ENCODE assay signal across 35 cellular contexts in genomic region chrX:131279197-131279596, GRCh38. TPM values are rescaled to one million over a fixed set of nuclear protein-coding genes. Genes with fewer than 3 reads are reported as not detected.
"Had no signal": no experiment of that assay in that cellular context is flagged by ENCODE, and none has a peak within 500 bp of the region (broad histone marks: within the 10 kb centered on the region; RNA-seq: fewer than 3 reads in every experiment).

No MANE protein-coding gene starts in this region.

- DNase-seq: activated B cell treated with CpG ODN at 0.5 μM for 24 hours; activated CD4-positive, alpha-beta memory T cell treated with anti-CD3 and anti-CD28 coated beads for 36 hours; activated CD4-positive, alpha-beta T cell treated with anti-CD3 and anti-CD28 coated beads for 4 hours; activated CD4-positive, alpha-beta T cell treated with anti-CD3 and anti-CD28 coated beads, Interleukin-2, amount 10 ng/mL, durations not matched to agents 24 days and 14 days; activated CD4-positive, alpha-beta T cell treated with anti-CD3 and anti-CD28 coated beads, Interleukin-2, amount 50 U/mL, for 1 hour; activated CD4-positive, alpha-beta T cell treated with anti-CD3 and anti-CD28 coated beads, Interleukin-2, amount 50 U/mL, for 4 hours; activated CD4-positive, CD25-positive, alpha-beta regulatory T cell treated with anti-CD3 and anti-CD28 coated beads, Interleukin-2, amount 50 U/mL, for 72 hours; activated CD8-positive, alpha-beta memory T cell treated with anti-CD3 and anti-CD28 coated beads, Interleukin-2, amount 50 U/mL, for 4 hours; activated CD8-positive, alpha-beta T cell treated with anti-CD3 and anti-CD28 coated beads for 36 hours; activated effector memory CD4-positive, alpha-beta T cell treated with anti-CD3 and anti-CD28 coated beads, Interleukin-2, amount 50 U/mL, for 16 hours; activated gamma-delta T cell treated with Interleukin-2 at 50 U/mL for 16 hours; activated naive CD4-positive, alpha-beta T cell; activated naive CD4-positive, alpha-beta T cell treated with anti-CD3 and anti-CD28 coated beads for 36 hours; activated naive CD4-positive, alpha-beta T cell treated with anti-CD3 and anti-CD28 coated beads, Interleukin-2, amount 50 U/mL, for 16 hours; activated naive CD8-positive, alpha-beta T cell treated with anti-CD3 and anti-CD28 coated beads for 36 hours; activated T-cell treated with anti-CD3 and anti-CD28 coated beads for 4 hours; activated T-cell treated with anti-CD3 and anti-CD28 coated beads, Interleukin-2, amount 50 U/mL, for 1 hour; activated T-cell treated with anti-CD3 and anti-CD28 coated beads, Interleukin-2, amount 50 U/mL, for 4 hours; activated T-cell treated with anti-CD3 and anti-CD28 coated beads, Interleukin-2, amount 50 U/mL, for 72 hours; adrenal gland; amniotic stem cell; aorta; body of pancreas; brain microvascular endothelial cell; central memory CD4-positive, alpha-beta T cell; T-helper 2 cell; T-helper 9 cell had no signal

- H3K27me3 ChIP-seq: body of pancreas, brain microvascular endothelial cell had no signal

- H3K9me3 ChIP-seq: adrenal gland, body of pancreas, breast epithelium had no signal

- H3K4me1 ChIP-seq: adrenal gland, body of pancreas, breast epithelium had no signal

- H3K4me3 Mint-ChIP-seq: activated B cell treated with CpG ODN at 0.5 μM for 24 hours; activated CD4-positive, alpha-beta memory T cell treated with anti-CD3 and anti-CD28 coated beads for 36 hours; activated CD4-positive, alpha-beta T cell treated with anti-CD3 and anti-CD28 coated beads, Interleukin-2, amount 10 ng/mL, durations not matched to agents 24 days and 14 days; activated CD8-positive, alpha-beta T cell treated with anti-CD3 and anti-CD28 coated beads for 36 hours; activated naive CD4-positive, alpha-beta T cell treated with anti-CD3 and anti-CD28 coated beads for 36 hours; activated naive CD8-positive, alpha-beta T cell treated with anti-CD3 and anti-CD28 coated beads for 36 hours; activated T-cell treated with anti-CD3 and anti-CD28 coated beads, Interleukin-2, amount 50 U/mL, for 4 hours; activated T-cell treated with anti-CD3 and anti-CD28 coated beads, Interleukin-2, amount 50 U/mL, for 72 hours; activated T-helper 1 cell treated with anti-CD3 and anti-CD28 coated beads, Interleukin-12 subunit alpha, Interleukin-12 subunit beta, Interleukin-2, Interleukin-4 antibody, amounts not matched to agents 30 ng/mL and 10 ng/mL and 1 ng/mL, durations not matched to agents 14 hours and 24 hours and 36 hours; activated T-helper 17 cell treated with anti-CD3 and anti-CD28 coated beads, Interleukin-2, amount 50 U/mL, for 72 hours; T-helper 1 cell treated with Interleukin-12 subunit alpha and Interleukin-12 subunit beta and Interleukin-4 antibody, amounts not matched to agents 30 μg/mL and 1 μg/mL, for 36 hours; T-helper 2 cell treated with Interferon-gamma antibody and Interleukin-4, amounts not matched to agents 5 μg/mL and 100 μg/mL, for 36 hours had no signal

- H3K36me3 ChIP-seq: adrenal gland, brain microvascular endothelial cell, breast epithelium had no signal

- H3K9me3 Mint-ChIP-seq: activated B cell treated with CpG ODN at 0.5 μM for 24 hours; activated CD4-positive, alpha-beta memory T cell treated with anti-CD3 and anti-CD28 coated beads for 36 hours; activated CD4-positive, alpha-beta T cell treated with anti-CD3 and anti-CD28 coated beads, Interleukin-2, amount 10 ng/mL, durations not matched to agents 24 days and 14 days; activated CD8-positive, alpha-beta T cell treated with anti-CD3 and anti-CD28 coated beads for 36 hours; activated naive CD4-positive, alpha-beta T cell treated with anti-CD3 and anti-CD28 coated beads for 36 hours; activated naive CD4-positive, alpha-beta T cell treated with anti-CD3 and anti-CD28 coated beads, Interleukin-2, amount 50 U/mL, for 72 hours; activated naive CD8-positive, alpha-beta T cell treated with anti-CD3 and anti-CD28 coated beads for 36 hours; activated T-cell treated with anti-CD3 and anti-CD28 coated beads, Interleukin-2, amount 50 U/mL, for 4 hours; activated T-cell treated with anti-CD3 and anti-CD28 coated beads, Interleukin-2, amount 50 U/mL, for 72 hours; activated T-helper 1 cell treated with anti-CD3 and anti-CD28 coated beads, Interleukin-12 subunit alpha, Interleukin-12 subunit beta, Interleukin-2, Interleukin-4 antibody, amounts not matched to agents 30 ng/mL and 10 ng/mL and 1 ng/mL, durations not matched to agents 14 hours and 24 hours and 36 hours; activated T-helper 17 cell treated with anti-CD3 and anti-CD28 coated beads, Interleukin-2, amount 50 U/mL, for 72 hours; T-helper 1 cell treated with Interleukin-12 subunit alpha and Interleukin-12 subunit beta and Interleukin-4 antibody, amounts not matched to agents 30 μg/mL and 1 μg/mL, for 36 hours; T-helper 2 cell treated with Interferon-gamma antibody and Interleukin-4, amounts not matched to agents 5 μg/mL and 100 μg/mL, for 36 hours had no signal

- H3K27ac ChIP-seq: adrenal gland, body of pancreas, brain microvascular endothelial cell, breast epithelium, VCaP had no signal

- H3K4me1 Mint-ChIP-seq: activated B cell treated with CpG ODN at 0.5 μM for 24 hours; activated CD4-positive, alpha-beta T cell treated with anti-CD3 and anti-CD28 coated beads, Interleukin-2, amount 10 ng/mL, durations not matched to agents 24 days and 14 days; activated naive CD8-positive, alpha-beta T cell treated with anti-CD3 and anti-CD28 coated beads for 36 hours; activated T-helper 17 cell treated with anti-CD3 and anti-CD28 coated beads, Interleukin-2, amount 50 U/mL, for 72 hours had no signal

- H3K27ac Mint-ChIP-seq: activated B cell treated with CpG ODN at 0.5 μM for 24 hours; activated CD4-positive, alpha-beta memory T cell treated with anti-CD3 and anti-CD28 coated beads for 36 hours; activated CD4-positive, alpha-beta T cell treated with anti-CD3 and anti-CD28 coated beads, Interleukin-2, amount 10 ng/mL, durations not matched to agents 24 days and 14 days; activated CD8-positive, alpha-beta T cell treated with anti-CD3 and anti-CD28 coated beads for 36 hours; activated naive CD4-positive, alpha-beta T cell treated with anti-CD3 and anti-CD28 coated beads for 36 hours; activated naive CD8-positive, alpha-beta T cell treated with anti-CD3 and anti-CD28 coated beads for 36 hours; activated T-cell treated with anti-CD3 and anti-CD28 coated beads, Interleukin-2, amount 50 U/mL, for 72 hours; activated T-helper 1 cell treated with anti-CD3 and anti-CD28 coated beads, Interleukin-12 subunit alpha, Interleukin-12 subunit beta, Interleukin-2, Interleukin-4 antibody, amounts not matched to agents 30 ng/mL and 10 ng/mL and 1 ng/mL, durations not matched to agents 14 hours and 24 hours and 36 hours; activated T-helper 17 cell treated with anti-CD3 and anti-CD28 coated beads, Interleukin-2, amount 50 U/mL, for 72 hours; T-helper 1 cell treated with Interleukin-12 subunit alpha and Interleukin-12 subunit beta and Interleukin-4 antibody, amounts not matched to agents 30 μg/mL and 1 μg/mL, for 36 hours; T-helper 2 cell treated with Interferon-gamma antibody and Interleukin-4, amounts not matched to agents 5 μg/mL and 100 μg/mL, for 36 hours had no signal

- ATAC-seq: activated CD8-positive, alpha-beta T cell treated with anti-CD3 and anti-CD28 coated beads for 36 hours; activated naive CD4-positive, alpha-beta T cell treated with anti-CD3 and anti-CD28 coated beads, Interleukin-2, amount 50 U/mL, for 72 hours; activated T-cell treated with anti-CD3 and anti-CD28 coated beads, Interleukin-2, amount 50 U/mL, for 4 hours; activated T-cell treated with anti-CD3 and anti-CD28 coated beads, Interleukin-2, amount 50 U/mL, for 72 hours; activated T-helper 17 cell treated with anti-CD3 and anti-CD28 coated beads, Interleukin-2, amount 50 U/mL, for 72 hours; body of pancreas had no signal

- H3K27me3 Mint-ChIP-seq: activated CD4-positive, alpha-beta T cell treated with anti-CD3 and anti-CD28 coated beads, Interleukin-2, amount 10 ng/mL, durations not matched to agents 24 days and 14 days; activated CD8-positive, alpha-beta T cell treated with anti-CD3 and anti-CD28 coated beads for 36 hours; activated naive CD8-positive, alpha-beta T cell treated with anti-CD3 and anti-CD28 coated beads for 36 hours; activated T-helper 17 cell treated with anti-CD3 and anti-CD28 coated beads, Interleukin-2, amount 50 U/mL, for 72 hours had no signal

- H3K36me3 Mint-ChIP-seq: activated CD4-positive, alpha-beta memory T cell treated with anti-CD3 and anti-CD28 coated beads for 36 hours; activated naive CD4-positive, alpha-beta T cell treated with anti-CD3 and anti-CD28 coated beads, Interleukin-2, amount 50 U/mL, for 72 hours; activated naive CD8-positive, alpha-beta T cell treated with anti-CD3 and anti-CD28 coated beads for 36 hours had no signal

- H3K4me3 ChIP-seq: adrenal gland, body of pancreas, breast epithelium had no signal

RNA-seq across cellular contexts. Expression of gene IGSF1, which starts 9.9 kb away (rescaled TPM):
- total RNA-seq: activated B cell treated with CpG ODN at 0.5 μM for 24 hours; activated CD4-positive, alpha-beta memory T cell treated with anti-CD3 and anti-CD28 coated beads for 36 hours; activated CD4-positive, alpha-beta T cell treated with anti-CD3 and anti-CD28 coated beads, Interleukin-2, amount 10 ng/mL, durations not matched to agents 24 days and 14 days; activated CD8-positive, alpha-beta memory T cell treated with anti-CD3 and anti-CD28 coated beads for 36 hours; activated CD8-positive, alpha-beta T cell treated with anti-CD3 and anti-CD28 coated beads for 36 hours; activated naive CD4-positive, alpha-beta T cell treated with anti-CD3 and anti-CD28 coated beads for 36 hours; activated naive CD4-positive, alpha-beta T cell treated with anti-CD3 and anti-CD28 coated beads, Interleukin-2, amount 50 U/mL, for 72 hours; activated naive CD8-positive, alpha-beta T cell treated with anti-CD3 and anti-CD28 coated beads for 36 hours; activated T-cell treated with anti-CD3 and anti-CD28 coated beads, Interleukin-2, amount 50 U/mL, for 4 hours; activated T-cell treated with anti-CD3 and anti-CD28 coated beads, Interleukin-2, amount 50 U/mL, for 72 hours; activated T-helper 1 cell treated with anti-CD3 and anti-CD28 coated beads, Interleukin-12 subunit alpha, Interleukin-12 subunit beta, Interleukin-2, Interleukin-4 antibody, amounts not matched to agents 30 ng/mL and 10 ng/mL and 1 ng/mL, durations not matched to agents 14 hours and 24 hours and 36 hours; activated T-helper 17 cell treated with anti-CD3 and anti-CD28 coated beads, Interleukin-2, amount 50 U/mL, for 72 hours had no signal
